8 cellular contexts compared by ENCODE assay signal in genomic region chr19:10602330-10603083, GRCh38. TPM values are rescaled to one million over a fixed set of nuclear protein-coding genes. Genes with fewer than 3 reads are reported as not detected.
DNase-seq lines count a peak whose midpoint lies in the region; ATAC-seq and TF ChIP-seq lines count a peak whose summit lies in the region.

No MANE protein-coding gene starts in this region.

- TF ChIP-seq CTCF in lower leg skin (IDR thresholded peaks at IDR 0.05) = no peak

- 0 to 1% methylated on average over 32 to 35 of the region's 76 CpGs for WGBS in lower leg skin, 2 donors

- peak overlapping the region; percentile 68 for H3K4me3 ChIP-seq in lower leg skin (ENCODE audit: low read depth, poor library complexity, severe bottlenecking)

- peak; percentile 48 for ATAC-seq in HG03025 (IDR thresholded peaks at IDR 0.05; ENCODE audit: low FRiP score, unreplicated experiment)

- DNase-seq in NCI-H1436 (lab: John Stamatoyannopoulos, UW) (peak; percentile 50), NCI-H1436 treated with DMSO at 0.1 percent for 48 hours (lab: John Stamatoyannopoulos, UW) (no peak), NCI-H510A (lab: John Stamatoyannopoulos, UW) (peak; percentile 35), dermis microvascular lymphatic vessel endothelial cell (ENCODE audit: low read depth in 2 of 2) (peak; percentile 32 to 77), lower leg skin (ENCODE audit: low spot score in 2 of 2) (peak; percentile 77 to 97)
- DNase-seq in activated CD4-positive, alpha-beta T cell treated with anti-CD3 and anti-CD28 coated beads, Interleukin-2, amount 50 U/mL, for 48 hours = peak; percentile 89 to 92
- peak; percentile 83 to 92 for DNase-seq in stimulated activated CD4-positive, alpha-beta T cell treated with anti-CD3 and anti-CD28 coated beads, Interleukin-4, amount 100 ng/mL, for 4 hours

- no peak for TF ChIP-seq POLR2A in lower leg skin (IDR thresholded peaks at IDR 0.05)

- intact Hi-C loops in lower leg skin (cut with DNase I; ENCODE audit: low total_unique reads) = no loop called here

RNA-seq across cellular contexts. Expression of gene AP1M2, which starts 15.4 kb away (rescaled TPM):
- not detected in 2 replicates for total RNA-seq in dermis microvascular lymphatic vessel endothelial cell
- 10 to 100 TPM; 61.3 to 70.3 (median 63.8) TPM for total RNA-seq in lower leg skin

RNA-seq across cellular contexts. Expression of gene SLC44A2, which starts 22.8 kb away (rescaled TPM):
- total RNA-seq in dermis microvascular lymphatic vessel endothelial cell = 43.6 and 96.3 TPM in 2 replicates
- 100 to 1,000 TPM; 100 to 180 (median 129) TPM for total RNA-seq in lower leg skin

RNA-seq across cellular contexts. Expression of gene CDKN2D, which starts 33.7 kb away (rescaled TPM):
- total RNA-seq in dermis microvascular lymphatic vessel endothelial cell = 4.8 and 4.9 TPM in 2 replicates
- total RNA-seq in lower leg skin = 10 to 100 TPM; 11.4 to 14.8 (median 12.8) TPM

RNA-seq across cellular contexts. Expression of gene KRI1, which starts 36.7 kb away (rescaled TPM):
- total RNA-seq in dermis microvascular lymphatic vessel endothelial cell = 6.2 and 10.6 TPM in 2 replicates
- 10 to 100 TPM; 23.8 to 59.3 (median 29.4) TPM for total RNA-seq in lower leg skin

RNA-seq across cellular contexts. Expression of gene ILF3, which starts 51.6 kb away (rescaled TPM):
- total RNA-seq in dermis microvascular lymphatic vessel endothelial cell = 94.7 and 98.0 TPM in 2 replicates
- 100 to 1,000 TPM in 2 of 4 donors, 10 to 100 TPM in 2; 71.8 to 122 (median 97.3) TPM for total RNA-seq in lower leg skin

Comparison
In these comparisons a context has a peak if more than half of its experiments do, and no peak if none do; other contexts are left out.
1. RNA of gene AP1M2, which starts 15.4 kb away (total RNA-seq): 61.3 to 70.3 TPM in lower leg skin; not detected in dermis microvascular lymphatic vessel endothelial cell; every median in the first group is over 10 times any median in the second.